ENCODE assay signal across 15 cellular contexts in the genomic region with DNA sequence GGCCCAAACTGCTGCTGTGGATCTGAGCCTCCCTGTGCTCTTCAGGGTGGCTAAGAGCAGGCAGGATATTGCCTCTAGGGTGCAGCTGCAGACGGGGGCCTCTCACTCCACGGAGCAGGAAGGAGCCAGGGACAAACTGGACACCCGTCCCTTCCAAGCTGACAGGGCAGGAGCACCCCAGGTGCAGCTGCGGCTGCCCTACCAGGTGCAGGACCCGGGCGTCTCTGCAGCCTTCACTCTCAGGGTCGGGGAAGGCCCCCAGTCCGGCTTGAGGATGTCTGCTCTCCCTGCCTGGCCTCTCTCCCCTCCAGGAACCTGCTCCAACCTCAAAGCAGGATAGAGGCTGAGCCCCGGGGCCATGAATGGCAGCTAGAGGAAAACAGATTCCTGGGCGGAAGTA.
DNase-seq lines count a peak whose midpoint lies in the region; ATAC-seq and TF ChIP-seq lines count a peak whose summit lies in the region.
"Had no signal": no experiment of that assay in that cellular context is flagged by ENCODE, and none has a peak within 500 bp of the region (broad histone marks: within the 10 kb centered on the region; RNA-seq: fewer than 3 reads in every experiment).

No MANE protein-coding gene starts in this region.

- H3K27me3 ChIP-seq in OCI-LY1 (ENCODE audit: insufficient read depth, low read length): no peaks in the 10 kb centered on the region
- H3K27me3 ChIP-seq in upper lobe of right lung: no peaks in the 10 kb centered on the region
- H3K27me3 ChIP-seq: BLaER1 treated with 17β-estradiol and CSF1 and Interleukin-3, amounts not matched to agents 10 nM and 100 nM had no signal

- H3K27ac Mint-ChIP-seq in chondrocyte (ENCODE audit: unreplicated experiment): no peak overlapping the region
- H3K27ac Mint-ChIP-seq: B cell; CD8-positive, alpha-beta T cell had no signal

- no peaks in the 10 kb centered on the region for H3K9me2 ChIP-seq in OCI-LY1 (ENCODE audit: low read depth, low read length)

- no peak overlapping the region; the same call in 1 of the 2 replicates for H3K9ac ChIP-seq in OCI-LY1 (ENCODE audit: low read length)
- H3K9ac ChIP-seq: BLaER1 treated with 17β-estradiol and CSF1 and Interleukin-3, amounts not matched to agents 10 nM and 100 nM; GM23248 had no signal

- no peak overlapping the region for H3K4me3 Mint-ChIP-seq in chondrocyte (ENCODE audit: unreplicated experiment)
- H3K4me3 Mint-ChIP-seq: B cell; CD8-positive, alpha-beta T cell had no signal

- H3F3A ChIP-seq in OCI-LY1 (ENCODE audit: insufficient read depth, low read length): no peaks in the 10 kb centered on the region

- H3K4me2 ChIP-seq in OCI-LY1 (ENCODE audit: low read length): peak overlapping the region; percentile 58
- H3K4me2 ChIP-seq: BLaER1 treated with 17β-estradiol and CSF1 and Interleukin-3, amounts not matched to agents 10 nM and 100 nM had no signal

- no peak for TF ChIP-seq CTCF in OCI-LY1 (IDR thresholded peaks at IDR 0.05; ENCODE audit: low read length)
- no peak for TF ChIP-seq CTCF in chondrocyte (IDR thresholded peaks at IDR 0.05)
- no peak for TF ChIP-seq CTCF in omental fat pad (IDR thresholded peaks at IDR 0.05)
- no peak for TF ChIP-seq CTCF in upper lobe of right lung (IDR thresholded peaks at IDR 0.05)

- H3K9me3 ChIP-seq in OCI-LY1 (ENCODE audit: low read length) (peaks cover 8% of the 10 kb centered on the region), upper lobe of right lung (no peaks in the 10 kb centered on the region)
- H3K9me3 ChIP-seq: BLaER1 treated with 17β-estradiol and CSF1 and Interleukin-3, amounts not matched to agents 10 nM and 100 nM; HAP-1 had no signal

- peak overlapping the region; percentile 41 for H3K4me3 ChIP-seq in OCI-LY1 (ENCODE audit: low read depth, low read length, poor library complexity, severe bottlenecking)
- no peak overlapping the region for H3K4me3 ChIP-seq in upper lobe of right lung
- H3K4me3 ChIP-seq: BLaER1 treated with 17β-estradiol and CSF1 and Interleukin-3, amounts not matched to agents 10 nM and 100 nM; GM23248; HAP-1 had no signal

- intact Hi-C loops in upper lobe of right lung (cut with DNase I): no loop called here

- H2AFZ ChIP-seq in OCI-LY1 (ENCODE audit: low read length): peak overlapping the region; percentile 97; the same call in 1 of the 2 replicates
- H2AFZ ChIP-seq: GM23248 had no signal

- peaks cover 30% of the 10 kb centered on the region for H3K4me1 ChIP-seq in OCI-LY1 (ENCODE audit: insufficient read depth, low read length, severe bottlenecking)
- no peaks in the 10 kb centered on the region for H3K4me1 ChIP-seq in upper lobe of right lung
- H3K4me1 ChIP-seq: BLaER1 treated with 17β-estradiol and CSF1 and Interleukin-3, amounts not matched to agents 10 nM and 100 nM; HAP-1 had no signal

- H3K4me1 Mint-ChIP-seq in chondrocyte (ENCODE audit: low read depth): no peaks in the 10 kb centered on the region
- H3K4me1 Mint-ChIP-seq: B cell had no signal

- H3K27ac ChIP-seq in OCI-LY1 (ENCODE audit: low read depth, low read length, poor library complexity, severe bottlenecking) (peak overlapping the region; percentile 50), upper lobe of right lung (no peak overlapping the region)
- H3K27ac ChIP-seq: BLaER1 treated with 17β-estradiol and CSF1 and Interleukin-3, amounts not matched to agents 10 nM and 100 nM; GM23248 had no signal

- no peaks in the 10 kb centered on the region for H3K36me3 ChIP-seq in OCI-LY1 (ENCODE audit: insufficient read depth, low read length)
- no peaks in the 10 kb centered on the region for H3K36me3 ChIP-seq in upper lobe of right lung
- H3K36me3 ChIP-seq: BLaER1 treated with 17β-estradiol and CSF1 and Interleukin-3, amounts not matched to agents 10 nM and 100 nM; HAP-1 had no signal

- no peaks in the 10 kb centered on the region for H3K36me3 Mint-ChIP-seq in chondrocyte (ENCODE audit: low read depth)
- H3K36me3 Mint-ChIP-seq: CD8-positive, alpha-beta T cell had no signal

- H4K20me1 ChIP-seq in OCI-LY1 (ENCODE audit: insufficient read depth, low read length): no peaks in the 10 kb centered on the region
- H4K20me1 ChIP-seq: BLaER1 treated with 17β-estradiol and CSF1 and Interleukin-3, amounts not matched to agents 10 nM and 100 nM had no signal

- DNase-seq in chondrocyte (ENCODE audit: low spot score) (peak; percentile 85), omental fat pad (ENCODE audit: low spot score) (no peak), upper lobe of right lung (no peak), activated T-cell treated with anti-CD3 and anti-CD28 coated beads for 4 hours (no peak), NCI-H1417 (lab: John Stamatoyannopoulos, UW) (no peak)
- no peak for DNase-seq in NK-92 treated with Interleukin-12 subunit alpha and Interleukin-12 subunit beta, amount 100 ng/mL, for 24 hours (lab: John Stamatoyannopoulos, UW)
- DNase-seq: Calu3, DMS53, GM23248, IMR-90 had no signal

- H3K79me2 ChIP-seq in OCI-LY1 (ENCODE audit: insufficient read depth, low read length): no peaks in the 10 kb centered on the region

- ATAC-seq in omental fat pad (ENCODE audit: low FRiP score): peak; percentile 10
- peak; percentile 48 for ATAC-seq in upper lobe of right lung
- ATAC-seq: CD8-positive, alpha-beta T cell had no signal

- peaks cover 10% of the 10 kb centered on the region for H3K9me3 Mint-ChIP-seq in chondrocyte (ENCODE audit: low read depth)

- no peaks in the 10 kb centered on the region for H3K27me3 Mint-ChIP-seq in chondrocyte (ENCODE audit: low read depth)
- H3K27me3 Mint-ChIP-seq: B cell had no signal
